In the genomic region with DNA sequence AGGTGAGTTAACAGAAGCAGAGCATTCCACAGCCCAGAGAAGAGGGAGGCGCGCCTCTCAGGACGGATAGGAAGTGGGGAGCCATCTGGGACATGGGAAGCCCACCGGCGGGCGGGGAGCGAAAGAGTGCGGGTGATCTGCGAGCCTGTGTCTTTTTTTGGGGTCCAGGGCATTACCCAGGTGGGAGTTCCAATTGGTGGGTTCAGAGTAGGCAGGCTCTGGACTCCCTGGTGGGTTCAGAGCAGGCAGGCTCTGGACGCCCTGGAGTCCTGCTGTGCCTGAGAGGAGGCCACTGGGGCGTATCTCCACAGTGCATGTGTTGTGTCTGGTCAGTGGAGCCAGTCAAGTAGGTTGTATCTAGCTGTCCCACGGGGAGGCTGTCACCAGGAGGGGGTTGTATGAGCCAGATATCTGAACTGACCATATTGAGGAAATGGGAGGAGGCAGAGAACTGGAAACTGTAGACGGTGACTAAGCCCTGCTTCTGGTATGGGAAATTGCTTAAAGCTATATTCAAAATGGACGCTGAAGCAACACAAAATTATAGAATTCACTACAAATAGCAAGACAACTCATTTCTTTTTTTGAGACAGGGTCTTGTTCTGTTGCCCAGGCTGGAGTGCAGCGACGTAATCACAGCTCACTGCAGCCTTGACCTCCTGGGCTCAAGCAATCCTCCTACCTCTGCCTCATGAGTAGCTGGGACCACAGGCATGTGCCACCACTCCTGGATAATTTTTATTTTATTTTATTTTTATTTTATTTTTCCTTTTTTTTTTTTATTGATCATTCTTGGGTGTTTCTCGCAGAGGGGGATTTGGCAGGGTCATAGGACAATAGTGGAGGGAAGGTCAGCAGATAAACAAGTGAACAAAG, we compare ENCODE assay signal across 8 cellular contexts. TPM values are rescaled to one million over a fixed set of nuclear protein-coding genes. Genes with fewer than 3 reads are reported as not detected.
DNase-seq lines count a peak whose midpoint lies in the region; ATAC-seq and TF ChIP-seq lines count a peak whose summit lies in the region.
"Had no signal": no experiment of that assay in that cellular context is flagged by ENCODE, and none has a peak within 500 bp of the region (broad histone marks: within the 10 kb centered on the region; RNA-seq: fewer than 3 reads in every experiment).

No MANE protein-coding gene starts in this region.

- CTCF ChIA-PET in RWPE1 (lab: Yijun Ruan, JAX): no interaction called here

- peak; percentile 69 for ATAC-seq in GM18907 (IDR thresholded peaks at IDR 0.05; ENCODE audit: unreplicated experiment)
- ATAC-seq in HG02938 (IDR thresholded peaks at IDR 0.05; ENCODE audit: unreplicated experiment): peak; percentile 46
- no peak for ATAC-seq in HG03520 (IDR thresholded peaks at IDR 0.05; ENCODE audit: unreplicated experiment)
- ATAC-seq in HG03469 (IDR thresholded peaks at IDR 0.05; ENCODE audit: unreplicated experiment): no peak
- ATAC-seq: T-cell had no signal

- H3K4me3 ChIP-seq in kidney epithelial cell (ENCODE audit: low read depth, low read length): no peak overlapping the region

- no peak overlapping the region for H3K27ac ChIP-seq in RWPE1

- no peaks in the 10 kb centered on the region for H3K36me3 ChIP-seq in kidney epithelial cell (ENCODE audit: control insufficient read depth, insufficient read depth, low read length)

- POLR2A ChIA-PET in RWPE1 (lab: Yijun Ruan, JAX; ENCODE audit: low non-redundant PET): no interaction called here

- H3K27me3 ChIP-seq in kidney epithelial cell (ENCODE audit: control insufficient read depth, insufficient read depth, low read length): no peaks in the 10 kb centered on the region

- no peak for TF ChIP-seq CTCF in RWPE1 (conservative IDR thresholded peaks at IDR 0.05; ENCODE audit: low read depth)
- TF ChIP-seq CTCF in kidney epithelial cell (IDR thresholded peaks at IDR 0.05; ENCODE audit: insufficient read depth, low read length, poor library complexity, severe bottlenecking): no peak

- DNase-seq in RWPE1 (ENCODE audit: low spot score) (peak; percentile 15), kidney epithelial cell (ENCODE audit: low read depth) (peak; percentile 37)
- no peak for DNase-seq in stimulated activated CD8-positive, alpha-beta memory T cell treated with anti-CD3 and anti-CD28 coated beads, Interleukin-4, amount 100 ng/mL, for 48 hours

RNA-seq across cellular contexts. Expression of gene CHST2, which starts 34.5 kb away (rescaled TPM):
- 14.5 and 16.2 TPM in 2 replicates for total RNA-seq in kidney epithelial cell

Comparison
In these comparisons a context has a peak if more than half of its experiments do, and no peak if none do; other contexts are left out.
1. ATAC-seq: peak in GM18907 (single experiment) and HG02938 (single experiment); none in HG03520 (single experiment) and HG03469 (single experiment).